In genomic region chr12:79250955-79251354, GRCh38 we compare ENCODE assay signal across 22 cellular contexts.
"Had no signal": no experiment of that assay in that cellular context is flagged by ENCODE, and none has a peak within 500 bp of the region (broad histone marks: within the 10 kb centered on the region; RNA-seq: fewer than 3 reads in every experiment).

No MANE protein-coding gene starts in this region.

- H3K9me3 Mint-ChIP-seq: activated B cell treated with CpG ODN at 0.5 μM for 24 hours, endodermal cell had no signal

- H3K4me3 Mint-ChIP-seq: activated B cell treated with CpG ODN at 0.5 μM for 24 hours; activated CD4-positive, alpha-beta memory T cell treated with anti-CD3 and anti-CD28 coated beads, Interleukin-2, amount 10 ng/mL, durations not matched to agents 7 days and 5 days; activated CD8-positive, alpha-beta memory T cell treated with anti-CD3 and anti-CD28 coated beads, Interleukin-2, amount 10 ng/mL, durations not matched to agents 7 days and 5 days; activated naive CD8-positive, alpha-beta T cell treated with anti-CD3 and anti-CD28 coated beads for 36 hours; endodermal cell; immature natural killer cell; naive B cell; neural progenitor cell had no signal

- ATAC-seq: activated CD8-positive, alpha-beta memory T cell treated with anti-CD3 and anti-CD28 coated beads, Interleukin-2, amount 10 ng/mL, durations not matched to agents 7 days and 5 days; mucosa of descending colon had no signal

- H3K4me3 ChIP-seq: dorsolateral prefrontal cortex, mucosa of descending colon, neural progenitor cell, right atrium auricular region, tibial artery had no signal

- H3K36me3 Mint-ChIP-seq: activated CD8-positive, alpha-beta memory T cell treated with anti-CD3 and anti-CD28 coated beads, Interleukin-2, amount 10 ng/mL, durations not matched to agents 7 days and 5 days; activated naive CD8-positive, alpha-beta T cell treated with anti-CD3 and anti-CD28 coated beads for 36 hours; immature natural killer cell; naive B cell had no signal

- H3K4me1 Mint-ChIP-seq: activated B cell treated with CpG ODN at 0.5 μM for 24 hours; activated CD4-positive, alpha-beta memory T cell treated with anti-CD3 and anti-CD28 coated beads, Interleukin-2, amount 10 ng/mL, durations not matched to agents 7 days and 5 days; activated CD8-positive, alpha-beta memory T cell treated with anti-CD3 and anti-CD28 coated beads, Interleukin-2, amount 10 ng/mL, durations not matched to agents 7 days and 5 days; activated naive CD8-positive, alpha-beta T cell treated with anti-CD3 and anti-CD28 coated beads for 36 hours; endodermal cell; immature natural killer cell; naive B cell; neural progenitor cell had no signal

- H3K27me3 Mint-ChIP-seq: activated B cell treated with CpG ODN at 0.5 μM for 24 hours; activated CD4-positive, alpha-beta memory T cell treated with anti-CD3 and anti-CD28 coated beads, Interleukin-2, amount 10 ng/mL, durations not matched to agents 7 days and 5 days; activated CD8-positive, alpha-beta memory T cell treated with anti-CD3 and anti-CD28 coated beads, Interleukin-2, amount 10 ng/mL, durations not matched to agents 7 days and 5 days; activated naive CD8-positive, alpha-beta T cell treated with anti-CD3 and anti-CD28 coated beads for 36 hours; progenitor cell of endocrine pancreas had no signal

- DNase-seq: activated B cell treated with CpG ODN at 0.5 μM for 24 hours; activated CD4-positive, alpha-beta memory T cell treated with anti-CD3 and anti-CD28 coated beads, Interleukin-2, amount 10 ng/mL, durations not matched to agents 7 days and 5 days; activated CD4-positive, alpha-beta T cell treated with anti-CD3 and anti-CD28 coated beads for 4 hours; activated CD8-positive, alpha-beta memory T cell treated with anti-CD3 and anti-CD28 coated beads, Interleukin-2, amount 10 ng/mL, durations not matched to agents 7 days and 5 days; activated naive CD8-positive, alpha-beta T cell treated with anti-CD3 and anti-CD28 coated beads for 36 hours; amniotic stem cell; caudate nucleus; dorsolateral prefrontal cortex; endodermal cell; erythroblast; immature natural killer cell; mucosa of descending colon; naive B cell; stimulated activated CD4-positive, alpha-beta T cell treated with anti-CD3 and anti-CD28 coated beads, Interleukin-12 subunit alpha, Interleukin-12 subunit beta, amount 100 ng/mL, for 4 hours; stimulated activated CD4-positive, alpha-beta T cell treated with anti-CD3 and anti-CD28 coated beads, Interleukin-1b, Interleukin-23, amount 100 ng/mL, for 48 hours; stimulated activated CD8-positive, alpha-beta memory T cell treated with anti-CD3 and anti-CD28 coated beads, Interleukin-4, amount 100 ng/mL, for 48 hours; stimulated activated naive CD4-positive, alpha-beta T cell; substantia nigra; tibial artery had no signal

- H3K27ac Mint-ChIP-seq: activated B cell treated with CpG ODN at 0.5 μM for 24 hours; activated CD4-positive, alpha-beta memory T cell treated with anti-CD3 and anti-CD28 coated beads, Interleukin-2, amount 10 ng/mL, durations not matched to agents 7 days and 5 days; activated CD8-positive, alpha-beta memory T cell treated with anti-CD3 and anti-CD28 coated beads, Interleukin-2, amount 10 ng/mL, durations not matched to agents 7 days and 5 days; activated naive CD8-positive, alpha-beta T cell treated with anti-CD3 and anti-CD28 coated beads for 36 hours; endodermal cell; immature natural killer cell; naive B cell; neural progenitor cell; progenitor cell of endocrine pancreas had no signal
